ENCODE assay signal across 20 cellular contexts in genomic region chr7:157378390-157378789, GRCh38. TPM values are rescaled to one million over a fixed set of nuclear protein-coding genes. Genes with fewer than 3 reads are reported as not detected.
DNase-seq lines count a peak whose midpoint lies in the region; ATAC-seq and TF ChIP-seq lines count a peak whose summit lies in the region.
"Had no signal": no experiment of that assay in that cellular context is flagged by ENCODE, and none has a peak within 500 bp of the region (broad histone marks: within the 10 kb centered on the region; RNA-seq: fewer than 3 reads in every experiment).

No MANE protein-coding gene starts in this region.

- H3K4me1 ChIP-seq in psoas muscle: peaks cover 58% of the 10 kb centered on the region

- intact Hi-C loops in activated naive CD4-positive, alpha-beta T cell treated with anti-CD3 and anti-CD28 coated beads for 36 hours (cut with micrococcal nuclease): no loop called here
- intact Hi-C loops in psoas muscle (cut with DNase I): no loop called here

- peaks cover 12% of the 10 kb centered on the region for H3K36me3 Mint-ChIP-seq in activated naive CD4-positive, alpha-beta T cell treated with anti-CD3 and anti-CD28 coated beads, Interleukin-2, amount 50 U/mL, for 24 hours
- H3K36me3 Mint-ChIP-seq in activated naive CD4-positive, alpha-beta T cell treated with anti-CD3 and anti-CD28 coated beads for 36 hours (ENCODE audit: low read depth): peaks cover 30% of the 10 kb centered on the region
- H3K36me3 Mint-ChIP-seq in activated T-helper 17 cell treated with anti-CD3 and anti-CD28 coated beads, Interleukin-2, amount 50 U/mL, for 72 hours (ENCODE audit: low read depth): peaks cover 96% of the 10 kb centered on the region
- peaks cover 37 to 65% of the 10 kb centered on the region in 2 donors for H3K36me3 Mint-ChIP-seq in stimulated activated naive B cell treated with anti-CD40 and anti-IgM and Interleukin-4, amounts not matched to agents 10 μg/mL and 1 μg/mL and 100 μg/mL, for 72 hours

- ATAC-seq in activated T-helper 17 cell treated with anti-CD3 and anti-CD28 coated beads, Interleukin-2, amount 50 U/mL, for 72 hours (replicated peaks): no peak
- ATAC-seq in psoas muscle (no peak), HG03442 (IDR thresholded peaks at IDR 0.05; ENCODE audit: unreplicated experiment) (no peak)
- no peak for ATAC-seq in stimulated activated naive B cell treated with anti-CD40 and anti-IgM and Interleukin-4, amounts not matched to agents 10 μg/mL and 1 μg/mL and 100 μg/mL, for 72 hours (replicated peaks)

- H3K4me1 Mint-ChIP-seq in activated naive CD4-positive, alpha-beta T cell treated with anti-CD3 and anti-CD28 coated beads, Interleukin-2, amount 50 U/mL, for 24 hours: peaks cover 59% of the 10 kb centered on the region
- H3K4me1 Mint-ChIP-seq in activated naive CD4-positive, alpha-beta T cell treated with anti-CD3 and anti-CD28 coated beads for 36 hours (ENCODE audit: low read depth): peaks cover 50% of the 10 kb centered on the region
- H3K4me1 Mint-ChIP-seq in activated T-helper 17 cell treated with anti-CD3 and anti-CD28 coated beads, Interleukin-2, amount 50 U/mL, for 72 hours: peaks cover 46% of the 10 kb centered on the region
- peaks cover 20 to 48% of the 10 kb centered on the region in 2 donors for H3K4me1 Mint-ChIP-seq in stimulated activated naive B cell treated with anti-CD40 and anti-IgM and Interleukin-4, amounts not matched to agents 10 μg/mL and 1 μg/mL and 100 μg/mL, for 72 hours

- H3K4me3 ChIP-seq in psoas muscle: no peak overlapping the region

- no peaks in the 10 kb centered on the region for H3K9me3 ChIP-seq in psoas muscle
- H3K9me3 ChIP-seq: Caco-2 had no signal

- no peaks in the 10 kb centered on the region for H3K27me3 Mint-ChIP-seq in activated naive CD4-positive, alpha-beta T cell treated with anti-CD3 and anti-CD28 coated beads, Interleukin-2, amount 50 U/mL, for 24 hours
- H3K27me3 Mint-ChIP-seq in activated naive CD4-positive, alpha-beta T cell treated with anti-CD3 and anti-CD28 coated beads for 36 hours (ENCODE audit: low read depth): no peaks in the 10 kb centered on the region
- no peaks in the 10 kb centered on the region for H3K27me3 Mint-ChIP-seq in activated T-helper 17 cell treated with anti-CD3 and anti-CD28 coated beads, Interleukin-2, amount 50 U/mL, for 72 hours
- H3K27me3 Mint-ChIP-seq in stimulated activated naive B cell treated with anti-CD40 and anti-IgM and Interleukin-4, amounts not matched to agents 10 μg/mL and 1 μg/mL and 100 μg/mL, for 72 hours: no peaks in the 10 kb centered on the region

- 90 to 93% (median 90%) methylated on average over 16 of the region's 16 CpGs for WGBS in psoas muscle, 3 donors

- H3K27me3 ChIP-seq in psoas muscle (ENCODE audit: insufficient read depth in 3 of 3, low read length in 2 of 3): no peaks in the 10 kb centered on the region

- CTCF ChIA-PET in activated naive CD4-positive, alpha-beta T cell treated with anti-CD3 and anti-CD28 coated beads for 36 hours (lab: Charles Lee): interaction anchor here (1.0 to 1.3 kb wide), 2 partner anchors 8 to 40 kb away, joined by 3 to 7 read pairs; no protein-coding TSS in a partner anchor

- no peak for TF ChIP-seq CTCF in psoas muscle (IDR thresholded peaks at IDR 0.05)

- H3K36me3 ChIP-seq in psoas muscle (ENCODE audit: insufficient read depth in 1 of 2, low read depth in 1 of 2): peaks cover 3 to 39% of the 10 kb centered on the region in 2 donors

- DNase-seq in activated naive CD4-positive, alpha-beta T cell treated with anti-CD3 and anti-CD28 coated beads for 36 hours: no peak
- DNase-seq in DMS79 (lab: John Stamatoyannopoulos, UW): peak; percentile 37
- no peak for DNase-seq in psoas muscle
- no peak for DNase-seq in NCI-H526 treated with DMSO at 0.1 percent for 48 hours (lab: John Stamatoyannopoulos, UW)
- no peak for DNase-seq in stimulated activated naive B cell treated with anti-CD40 and anti-IgM and Interleukin-4, amounts not matched to agents 10 μg/mL and 1 μg/mL and 100 μg/mL, for 72 hours
- DNase-seq: Caco-2; DMS53; HCEC 1CT; KBM-7; MV-4-11; NCI-H1417; NCI-H2029; NCI-H2171; NCI-H446; NK-92 treated with Interleukin-12 subunit alpha and Interleukin-12 subunit beta, amount 100 ng/mL, for 24 hours; SIG-M5 had no signal

- no peaks in the 10 kb centered on the region for H3K9me3 Mint-ChIP-seq in activated naive CD4-positive, alpha-beta T cell treated with anti-CD3 and anti-CD28 coated beads, Interleukin-2, amount 50 U/mL, for 24 hours
- H3K9me3 Mint-ChIP-seq in activated naive CD4-positive, alpha-beta T cell treated with anti-CD3 and anti-CD28 coated beads for 36 hours: no peaks in the 10 kb centered on the region
- no peaks in the 10 kb centered on the region for H3K9me3 Mint-ChIP-seq in activated T-helper 17 cell treated with anti-CD3 and anti-CD28 coated beads, Interleukin-2, amount 50 U/mL, for 72 hours
- H3K9me3 Mint-ChIP-seq in stimulated activated naive B cell treated with anti-CD40 and anti-IgM and Interleukin-4, amounts not matched to agents 10 μg/mL and 1 μg/mL and 100 μg/mL, for 72 hours: no peaks in the 10 kb centered on the region

- H3K27ac ChIP-seq in psoas muscle: peak overlapping the region; percentile 37
- H3K27ac ChIP-seq: C4-2B had no signal

- H3K27ac Mint-ChIP-seq in activated naive CD4-positive, alpha-beta T cell treated with anti-CD3 and anti-CD28 coated beads, Interleukin-2, amount 50 U/mL, for 24 hours: peak overlapping the region; percentile 60
- no peak overlapping the region for H3K27ac Mint-ChIP-seq in activated naive CD4-positive, alpha-beta T cell treated with anti-CD3 and anti-CD28 coated beads for 36 hours
- peak overlapping the region; percentile 88 for H3K27ac Mint-ChIP-seq in activated T-helper 17 cell treated with anti-CD3 and anti-CD28 coated beads, Interleukin-2, amount 50 U/mL, for 72 hours
- no peak overlapping the region for H3K27ac Mint-ChIP-seq in stimulated activated naive B cell treated with anti-CD40 and anti-IgM and Interleukin-4, amounts not matched to agents 10 μg/mL and 1 μg/mL and 100 μg/mL, for 72 hours

- H3K4me3 Mint-ChIP-seq in activated naive CD4-positive, alpha-beta T cell treated with anti-CD3 and anti-CD28 coated beads, Interleukin-2, amount 50 U/mL, for 24 hours: no peak overlapping the region
- H3K4me3 Mint-ChIP-seq in activated naive CD4-positive, alpha-beta T cell treated with anti-CD3 and anti-CD28 coated beads for 36 hours: no peak overlapping the region
- no peak overlapping the region for H3K4me3 Mint-ChIP-seq in activated T-helper 17 cell treated with anti-CD3 and anti-CD28 coated beads, Interleukin-2, amount 50 U/mL, for 72 hours
- H3K4me3 Mint-ChIP-seq in stimulated activated naive B cell treated with anti-CD40 and anti-IgM and Interleukin-4, amounts not matched to agents 10 μg/mL and 1 μg/mL and 100 μg/mL, for 72 hours: no peak overlapping the region

RNA-seq across cellular contexts. Expression of gene DNAJB6, which starts 41.6 kb away (rescaled TPM):
- 10 to 100 TPM; 69.0 to 72.1 TPM for total RNA-seq in activated naive CD4-positive, alpha-beta T cell treated with anti-CD3 and anti-CD28 coated beads for 36 hours
- total RNA-seq in activated T-helper 17 cell treated with anti-CD3 and anti-CD28 coated beads, Interleukin-2, amount 50 U/mL, for 72 hours: 100 to 1,000 TPM; 113 to 118 TPM
- 100 to 1,000 TPM; 226 to 243 (median 232) TPM for total RNA-seq in psoas muscle
- polyA plus RNA-seq in psoas muscle: 100 to 1,000 TPM; 103 to 326 (median 211) TPM

Comparison
In these comparisons a context has a peak if more than half of its experiments do, and no peak if none do; other contexts are left out.
1. H3K27ac Mint-ChIP-seq: peak in activated naive CD4-positive, alpha-beta T cell treated with anti-CD3 and anti-CD28 coated beads, Interleukin-2, amount 50 U/mL, for 24 hours (single experiment) and activated T-helper 17 cell treated with anti-CD3 and anti-CD28 coated beads, Interleukin-2, amount 50 U/mL, for 72 hours (single experiment); none in activated naive CD4-positive, alpha-beta T cell treated with anti-CD3 and anti-CD28 coated beads for 36 hours (single experiment) and stimulated activated naive B cell treated with anti-CD40 and anti-IgM and Interleukin-4, amounts not matched to agents 10 μg/mL and 1 μg/mL and 100 μg/mL, for 72 hours (single experiment).